ENCODE assay signal across 13 cellular contexts in the genomic region with DNA sequence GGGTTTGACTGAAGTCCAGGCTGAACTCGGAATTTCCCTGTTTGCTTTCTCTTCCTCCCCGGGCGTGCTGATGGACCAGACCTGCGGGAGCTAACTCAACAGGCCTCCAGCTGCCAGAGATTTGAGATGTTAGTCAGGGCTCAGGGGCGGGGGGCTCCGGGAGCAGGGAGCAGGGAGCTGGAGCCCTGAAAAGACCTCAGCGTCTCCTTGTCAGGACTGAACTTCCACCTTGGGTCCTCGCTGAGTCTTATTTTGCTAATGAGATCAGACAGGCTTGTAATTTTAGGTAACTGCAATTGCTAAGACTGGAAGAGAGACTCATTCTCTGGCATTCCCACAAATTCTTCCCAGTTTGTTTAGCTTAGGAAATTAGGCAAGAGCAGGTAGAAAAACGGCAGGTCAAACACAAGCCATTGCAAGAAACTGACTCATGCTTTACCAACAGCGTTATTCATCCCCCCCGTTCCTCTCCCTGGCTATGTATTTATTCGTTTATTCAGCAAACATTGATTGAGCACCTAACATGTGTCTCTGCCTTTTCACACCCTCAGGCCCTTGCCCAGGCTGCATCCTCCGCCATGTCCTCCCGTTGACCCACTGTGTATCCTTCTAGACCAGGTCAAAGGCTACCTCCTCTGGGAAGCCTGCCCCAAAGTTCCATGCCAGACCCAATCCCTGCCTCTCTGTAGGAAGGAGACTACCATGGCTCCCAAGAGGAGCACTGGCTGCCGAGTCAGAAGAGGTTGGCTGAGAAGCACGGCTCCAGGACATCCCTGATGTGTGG.
DNase-seq lines count a peak whose midpoint lies in the region; ATAC-seq and TF ChIP-seq lines count a peak whose summit lies in the region.
"Had no signal": no experiment of that assay in that cellular context is flagged by ENCODE, and none has a peak within 500 bp of the region (broad histone marks: within the 10 kb centered on the region; RNA-seq: fewer than 3 reads in every experiment).

No MANE protein-coding gene starts in this region.

- peaks cover 0 to 4% of the 10 kb centered on the region in 2 donors for H3K9me3 ChIP-seq in esophagus (ENCODE audit: control insufficient read depth in 2 of 2, insufficient read depth in 1 of 2, low read depth in 1 of 2, low read length in 1 of 2)

- peaks cover 4% of the 10 kb centered on the region for H3K27me3 Mint-ChIP-seq in osteocyte (ENCODE audit: unreplicated experiment)

- H3K4me3 Mint-ChIP-seq in osteocyte (ENCODE audit: unreplicated experiment), result no peak overlapping the region
- H3K4me3 Mint-ChIP-seq: CD4-positive, alpha-beta memory T cell; neural crest cell; T-helper 17 cell had no signal

- no peak for TF ChIP-seq CTCF in AG09309 (IDR thresholded peaks at IDR 0.05; ENCODE audit: control insufficient read depth, insufficient read depth, low read depth, low read length, missing control alignments)
- no peak for TF ChIP-seq CTCF in osteocyte (IDR thresholded peaks at IDR 0.05)

- 25 to 34% methylated on average over 16 of the region's 16 CpGs for whole genome bisulfite sequencing in esophagus, 2 donors

- H3K36me3 ChIP-seq in esophagus (ENCODE audit: control insufficient read depth in 2 of 2, insufficient read depth in 2 of 2, low read length in 1 of 2), result no peaks in the 10 kb centered on the region

- no peaks in the 10 kb centered on the region for H3K36me3 Mint-ChIP-seq in osteocyte (ENCODE audit: unreplicated experiment)
- H3K36me3 Mint-ChIP-seq: CD4-positive, alpha-beta memory T cell had no signal

- DNase-seq in AG09309 (ENCODE audit: low read depth) (peak; percentile 33), NCI-H460 (ENCODE audit: extremely low read depth, low read depth) (peak; percentile 5), osteocyte (ENCODE audit: extremely low spot score, unreplicated experiment) (peak; percentile 62), HPDE6-E6E7 (ENCODE audit: extremely low spot score) (no peak), NCI-H2081 treated with DMSO at 0.1 percent for 48 hours (lab: John Stamatoyannopoulos, UW) (no peak), Right ventricle myocardium superior (no peak)
- DNase-seq: CD4-positive, alpha-beta memory T cell; cortex of kidney; MV-4-11 had no signal

- H3K4me3 ChIP-seq in AG09309 (ENCODE audit: control insufficient read depth, low read depth, low read length), result no peak overlapping the region
- no peak overlapping the region for H3K4me3 ChIP-seq in esophagus (ENCODE audit: low read depth in 1 of 2, low read length in 2 of 2)

- H3K9me3 Mint-ChIP-seq in osteocyte (ENCODE audit: unreplicated experiment), result peaks cover 23% of the 10 kb centered on the region

- intact Hi-C loops in Right ventricle myocardium superior (cut with DNase I), result no loop called here

- H3K4me1 Mint-ChIP-seq in osteocyte (ENCODE audit: unreplicated experiment), result no peaks in the 10 kb centered on the region
- H3K4me1 Mint-ChIP-seq: CD4-positive, alpha-beta memory T cell had no signal

- peaks cover 0 to 15% of the 10 kb centered on the region in 2 donors for H3K4me1 ChIP-seq in esophagus (ENCODE audit: control insufficient read depth in 2 of 2, insufficient read depth in 2 of 2, low read length in 1 of 2)

- H3K27ac Mint-ChIP-seq in osteocyte (ENCODE audit: unreplicated experiment), result no peak overlapping the region
- H3K27ac Mint-ChIP-seq: CD4-positive, alpha-beta memory T cell; T-helper 17 cell had no signal

- no peak for ATAC-seq in Right ventricle myocardium superior (ENCODE audit: poor library complexity)
- ATAC-seq in HG02981 (IDR thresholded peaks at IDR 0.05; ENCODE audit: unreplicated experiment), result no peak
- ATAC-seq: T-helper 17 cell had no signal

- H3K27me3 ChIP-seq in esophagus (ENCODE audit: control insufficient read depth in 1 of 2, insufficient read depth in 2 of 2, low read length in 2 of 2), result no peaks in the 10 kb centered on the region

- H3K27ac ChIP-seq in esophagus (ENCODE audit: low read depth in 2 of 2, low read length in 1 of 2), result peak overlapping the region; percentile 15 to 37

Comparison
In these comparisons a context has a peak if more than half of its experiments do, and no peak if none do; other contexts are left out.
1. DNase-seq: peak in AG09309 (single experiment), NCI-H460 (single experiment) and osteocyte (single experiment); none in HPDE6-E6E7 (single experiment), NCI-H2081 treated with DMSO at 0.1 percent for 48 hours (single experiment) and Right ventricle myocardium superior (single experiment).